1 cellular context compared by ENCODE assay signal in the genomic region with DNA sequence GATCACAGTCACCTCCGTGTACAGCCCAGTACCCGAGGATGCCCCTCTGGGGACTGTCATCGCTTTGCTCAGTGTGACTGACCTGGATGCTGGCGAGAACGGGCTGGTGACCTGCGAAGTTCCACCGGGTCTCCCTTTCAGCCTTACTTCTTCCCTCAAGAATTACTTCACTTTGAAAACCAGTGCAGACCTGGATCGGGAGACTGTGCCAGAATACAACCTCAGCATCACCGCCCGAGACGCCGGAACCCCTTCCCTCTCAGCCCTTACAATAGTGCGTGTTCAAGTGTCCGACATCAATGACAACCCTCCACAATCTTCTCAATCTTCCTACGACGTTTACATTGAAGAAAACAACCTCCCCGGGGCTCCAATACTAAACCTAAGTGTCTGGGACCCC.
TF ChIP-seq lines count a peak whose summit lies in the region.

No MANE protein-coding gene starts in this region.

TF ChIP-seq in GM23338, 12 proteins besides CTCF, POLR2A, EP300 and RAD21 (continued from another document):
- no peak for TF ChIP-seq ZNF462 (CRISPR knock-in tag; IDR thresholded peaks at IDR 0.05)
TF ChIP-seq in GM23338: peak in this region for 0.
